ENCODE assay signal across 32 cellular contexts in genomic region chr1:22970096-22970495, GRCh38. TPM values are rescaled to one million over a fixed set of nuclear protein-coding genes. Genes with fewer than 3 reads are reported as not detected.
"Had no signal": no experiment of that assay in that cellular context is flagged by ENCODE, and none has a peak within 500 bp of the region (broad histone marks: within the 10 kb centered on the region; RNA-seq: fewer than 3 reads in every experiment).

No MANE protein-coding gene starts in this region.

- DNase-seq: Kasumi-1, MG63, MM.1S, MV-4-11, NCI-H1048, NCI-H1092, NCI-H1105, NCI-H1105 treated with DMSO at 0.1 percent for 48 hours, NCI-H1417 treated with DMSO at 0.1 percent for 48 hours, NCI-H1436, NCI-H1436 treated with DMSO at 0.1 percent for 48 hours, NCI-H1694, NCI-H187, NCI-H187 treated with DMSO at 0.1 percent for 48 hours, NCI-H1930, NCI-H2029, NCI-H2029 treated with DMSO at 0.1 percent for 48 hours, NCI-H2081, NCI-H2081 treated with DMSO at 0.1 percent for 48 hours, NCI-H2107, NCI-H2171, NCI-H2171 treated with DMSO at 0.1 percent for 48 hours, NCI-H226, NCI-H446, NCI-H446 treated with DMSO at 0.1 percent for 48 hours, NCI-H510A, NCI-H510A treated with DMSO at 0.1 percent for 48 hours, NCI-H524 treated with DMSO at 0.1 percent for 48 hours had no signal

- H3K36me3 ChIP-seq: MG63 had no signal

- H3K4me3 ChIP-seq: MG63 had no signal

RNA-seq across cellular contexts. Expression of gene LACTBL1, which starts 2.6 kb away (rescaled TPM):
- total RNA-seq: LHCN-M2, M059J, MCF 10A, NCI-H460 had no signal

RNA-seq across cellular contexts. Expression of gene TEX46, which starts 45.6 kb away (rescaled TPM):
- total RNA-seq: LHCN-M2, M059J, MCF 10A, NCI-H460 had no signal
